26 cellular contexts compared by ENCODE assay signal in the genomic region with DNA sequence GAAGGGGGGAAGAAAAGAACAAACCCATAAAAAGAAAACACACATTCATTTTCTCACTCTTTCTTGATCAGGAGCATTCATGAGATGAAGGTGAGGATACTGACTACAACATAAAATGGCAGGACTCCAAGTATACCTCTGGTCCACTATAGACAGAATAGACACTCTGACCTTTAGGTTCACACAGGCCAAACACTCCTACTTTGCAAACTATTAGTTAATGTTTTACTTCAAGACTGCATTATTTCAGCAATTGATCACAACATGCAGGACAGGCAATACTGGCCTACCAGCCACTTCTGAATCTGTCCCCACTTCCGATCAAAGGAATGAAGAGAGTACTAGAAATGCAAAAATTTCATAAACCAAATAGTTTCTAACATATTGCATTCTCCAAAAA.
"Had no signal": no experiment of that assay in that cellular context is flagged by ENCODE, and none has a peak within 500 bp of the region (broad histone marks: within the 10 kb centered on the region; RNA-seq: fewer than 3 reads in every experiment).

No MANE protein-coding gene starts in this region.

- ATAC-seq: activated naive CD4-positive, alpha-beta T cell treated with anti-CD3 and anti-CD28 coated beads, Interleukin-2, amount 50 U/mL, for 72 hours; activated naive CD8-positive, alpha-beta T cell treated with anti-CD3 and anti-CD28 coated beads, Interleukin-2, amount 50 U/mL, for 24 hours; activated T-cell treated with anti-CD3 and anti-CD28 coated beads, Interleukin-2, amount 50 U/mL, for 4 hours; body of pancreas; Panc1; Right ventricle myocardium inferior; T-cell had no signal

- H3K27ac ChIP-seq: ascending aorta, body of pancreas, SK-N-MC, VCaP had no signal

- H3K27me3 ChIP-seq: ascending aorta, body of pancreas had no signal

- H3K4me3 ChIP-seq: ascending aorta, body of pancreas, SK-N-MC had no signal

- H3K27me3 Mint-ChIP-seq: activated CD4-positive, alpha-beta memory T cell treated with anti-CD3 and anti-CD28 coated beads for 36 hours; activated CD4-positive, alpha-beta T cell treated with anti-CD3 and anti-CD28 coated beads, Interleukin-2, amount 10 ng/mL, durations not matched to agents 7 days and 5 days; activated naive CD8-positive, alpha-beta T cell treated with anti-CD3 and anti-CD28 coated beads, Interleukin-2, amount 50 U/mL, for 24 hours; T-cell had no signal

- H3K27ac Mint-ChIP-seq: activated CD4-positive, alpha-beta memory T cell treated with anti-CD3 and anti-CD28 coated beads for 36 hours; activated CD4-positive, alpha-beta T cell treated with anti-CD3 and anti-CD28 coated beads, Interleukin-2, amount 10 ng/mL, durations not matched to agents 7 days and 5 days; activated naive CD4-positive, alpha-beta T cell treated with anti-CD3 and anti-CD28 coated beads, Interleukin-2, amount 50 U/mL, for 72 hours; activated naive CD8-positive, alpha-beta T cell treated with anti-CD3 and anti-CD28 coated beads, Interleukin-2, amount 50 U/mL, for 24 hours; T-cell had no signal

- H3K9me3 ChIP-seq: ascending aorta, body of pancreas had no signal

- DNase-seq: activated CD4-positive, alpha-beta memory T cell treated with anti-CD3 and anti-CD28 coated beads for 36 hours; activated CD4-positive, alpha-beta T cell treated with anti-CD3 and anti-CD28 coated beads, Interleukin-2, amount 10 ng/mL, durations not matched to agents 7 days and 5 days; activated CD4-positive, CD25-positive, alpha-beta regulatory T cell; activated CD8-positive, alpha-beta memory T cell treated with anti-CD3 and anti-CD28 coated beads for 24 hours; activated effector memory CD4-positive, alpha-beta T cell treated with anti-CD3 and anti-CD28 coated beads, Interleukin-2, amount 50 U/mL, for 16 hours; activated naive CD4-positive, alpha-beta T cell treated with Interleukin-2 at 50 U/mL for 16 hours; activated naive CD8-positive, alpha-beta T cell treated with anti-CD3 and anti-CD28 coated beads, Interleukin-2, amount 50 U/mL, for 24 hours; activated T-cell treated with anti-CD3 and anti-CD28 coated beads, Interleukin-2, amount 50 U/mL, for 4 hours; amniotic stem cell; body of pancreas; Karpas-422; NCI-H1105 treated with DMSO at 0.1 percent for 48 hours; NCI-H1436 treated with DMSO at 0.1 percent for 48 hours; NCI-H187; NCI-H2081; NCI-H510A treated with DMSO at 0.1 percent for 48 hours; NCI-H69; NK-92 treated with Interleukin-12 subunit alpha and Interleukin-12 subunit beta, amount 100 ng/mL, for 24 hours; RPMI8226; T-cell had no signal

- H3K9me3 Mint-ChIP-seq: activated CD4-positive, alpha-beta T cell treated with anti-CD3 and anti-CD28 coated beads, Interleukin-2, amount 10 ng/mL, durations not matched to agents 7 days and 5 days; activated naive CD4-positive, alpha-beta T cell treated with anti-CD3 and anti-CD28 coated beads, Interleukin-2, amount 50 U/mL, for 72 hours; activated naive CD8-positive, alpha-beta T cell treated with anti-CD3 and anti-CD28 coated beads, Interleukin-2, amount 50 U/mL, for 24 hours; activated T-cell treated with anti-CD3 and anti-CD28 coated beads, Interleukin-2, amount 50 U/mL, for 4 hours; T-cell had no signal

- H3K36me3 ChIP-seq: ascending aorta had no signal

- H3K4me3 Mint-ChIP-seq: activated CD4-positive, alpha-beta memory T cell treated with anti-CD3 and anti-CD28 coated beads for 36 hours; activated CD4-positive, alpha-beta T cell treated with anti-CD3 and anti-CD28 coated beads, Interleukin-2, amount 10 ng/mL, durations not matched to agents 7 days and 5 days; activated naive CD8-positive, alpha-beta T cell treated with anti-CD3 and anti-CD28 coated beads, Interleukin-2, amount 50 U/mL, for 24 hours; activated T-cell treated with anti-CD3 and anti-CD28 coated beads, Interleukin-2, amount 50 U/mL, for 4 hours; T-cell had no signal
